8 cellular contexts compared by ENCODE assay signal in genomic region chr7:44581907-44582603, GRCh38. TPM values are rescaled to one million over a fixed set of nuclear protein-coding genes. Genes with fewer than 3 reads are reported as not detected.
DNase-seq lines count a peak whose midpoint lies in the region; ATAC-seq, FAIRE-seq and TF ChIP-seq lines count a peak whose summit lies in the region.

Gene TMED4, minus strand, starts transcription at chr7:44582231. Its CDS starts 25 bp downstream, at chr7:44582206.

- no peaks in the 10 kb centered on the region for H3K27me3 ChIP-seq in bronchial epithelial cell (ENCODE audit: control insufficient read depth, insufficient read depth, low read length)
- H3K27me3 ChIP-seq in small intestine (ENCODE audit: control insufficient read depth in 2 of 2, insufficient read depth in 2 of 2, low read length in 2 of 2) = no peaks in the 10 kb centered on the region

- peak; percentile 82 for ATAC-seq in GM18907 (IDR thresholded peaks at IDR 0.05; ENCODE audit: unreplicated experiment)
- peak; percentile 86 for ATAC-seq in HG03159 (IDR thresholded peaks at IDR 0.05; ENCODE audit: unreplicated experiment)

- CTCF ChIA-PET in AG04449 (lab: Yijun Ruan, JAX) = interaction anchor here (0.7 to 2.6 kb wide), 11 partner anchors 9 to 554 kb away, joined by 3 to 9 read pairs (median 4); partner anchors contain the start of gene DDX56

- H3K9me3 ChIP-seq in small intestine (ENCODE audit: control insufficient read depth, low read depth) = no peaks in the 10 kb centered on the region

- no peak for TF ChIP-seq CTCF in AG04449 (IDR thresholded peaks at IDR 0.05; ENCODE audit: insufficient read depth, low read length, missing control alignments)
- no peak for TF ChIP-seq CTCF in WI38 (IDR thresholded peaks at IDR 0.05; ENCODE audit: low read depth, low read length)
- no peak for TF ChIP-seq CTCF in bronchial epithelial cell (IDR thresholded peaks at IDR 0.05; ENCODE audit: insufficient read depth, low read length, severe bottlenecking)

- H3K27ac ChIP-seq in small intestine (ENCODE audit: low read depth in 1 of 2, low read length in 1 of 2) = peak within 1 kb of the TSS; percentile 92 to 99

- POLR2A ChIA-PET in AG04449 (lab: Yijun Ruan, JAX) = interaction anchor here (0.5 to 1.5 kb wide), 9 partner anchors 24 to 302 kb away, joined by 3 to 8 read pairs (median 3); partner anchors contain the start of genes H2AZ2 and OGDH

- H3K4me3 ChIP-seq in AG04449 (ENCODE audit: low read depth, low read length) = peak within 1 kb of the TSS; percentile 94
- peak within 1 kb of the TSS; percentile 88 for H3K4me3 ChIP-seq in WI38 (ENCODE audit: low read depth, low read length)
- H3K4me3 ChIP-seq in bronchial epithelial cell (ENCODE audit: low read depth, low read length) = peak within 1 kb of the TSS; percentile 96
- peak within 1 kb of the TSS; percentile 71 to 78 for H3K4me3 ChIP-seq in small intestine (ENCODE audit: low read depth in 1 of 2, low read length in 2 of 2)

- peak; percentile 83 for DNase-seq in AG04449 (ENCODE audit: low read depth, low spot score)
- peak; percentile 98 for DNase-seq in NCI-H2227 treated with DMSO at 0.1 percent for 48 hours (lab: John Stamatoyannopoulos, UW)
- DNase-seq in bronchial epithelial cell (ENCODE audit: low read depth) = peak; percentile 95
- DNase-seq in iPS-NIHi11 (ENCODE audit: low spot score) = peak; percentile 99
- DNase-seq in small intestine = peak; percentile 99

- H3K4me1 ChIP-seq in small intestine (ENCODE audit: control insufficient read depth in 2 of 2, insufficient read depth in 1 of 2, low read depth in 1 of 2, low read length in 1 of 2) = no peaks in the 10 kb centered on the region

- no peak for FAIRE-seq in bronchial epithelial cell (lab: Jason Lieb, UNC)
- no peak for FAIRE-seq in small intestine (lab: Jason Lieb, UNC)

- 0 to 1% (median 1%) methylated on average over 49 to 67 of the region's 67 CpGs for WGBS in small intestine, 3 donors

- H3K36me3 ChIP-seq in bronchial epithelial cell (ENCODE audit: control insufficient read depth, insufficient read depth, low read length) (peaks cover 12% of the 10 kb centered on the region), small intestine (ENCODE audit: control insufficient read depth in 2 of 2, insufficient read depth in 2 of 2, low read length in 2 of 2) (peaks cover 0 to 5% of the 10 kb centered on the region in 2 donors)

RNA-seq across cellular contexts. Expression of gene TMED4, which starts in this region (rescaled TPM):
- 119 and 203 TPM in 2 replicates for total RNA-seq in bronchial epithelial cell
- polyA plus RNA-seq in small intestine = 10 to 100 TPM; 64.8 to 83.9 (median 76.2) TPM

Comparison
In these comparisons a context has a peak if more than half of its experiments do, and no peak if none do; other contexts are left out.
1. Peak in every context shown above with its lines: DNase-seq, ATAC-seq, H3K4me3 ChIP-seq and H3K27ac ChIP-seq.